In the genomic region with DNA sequence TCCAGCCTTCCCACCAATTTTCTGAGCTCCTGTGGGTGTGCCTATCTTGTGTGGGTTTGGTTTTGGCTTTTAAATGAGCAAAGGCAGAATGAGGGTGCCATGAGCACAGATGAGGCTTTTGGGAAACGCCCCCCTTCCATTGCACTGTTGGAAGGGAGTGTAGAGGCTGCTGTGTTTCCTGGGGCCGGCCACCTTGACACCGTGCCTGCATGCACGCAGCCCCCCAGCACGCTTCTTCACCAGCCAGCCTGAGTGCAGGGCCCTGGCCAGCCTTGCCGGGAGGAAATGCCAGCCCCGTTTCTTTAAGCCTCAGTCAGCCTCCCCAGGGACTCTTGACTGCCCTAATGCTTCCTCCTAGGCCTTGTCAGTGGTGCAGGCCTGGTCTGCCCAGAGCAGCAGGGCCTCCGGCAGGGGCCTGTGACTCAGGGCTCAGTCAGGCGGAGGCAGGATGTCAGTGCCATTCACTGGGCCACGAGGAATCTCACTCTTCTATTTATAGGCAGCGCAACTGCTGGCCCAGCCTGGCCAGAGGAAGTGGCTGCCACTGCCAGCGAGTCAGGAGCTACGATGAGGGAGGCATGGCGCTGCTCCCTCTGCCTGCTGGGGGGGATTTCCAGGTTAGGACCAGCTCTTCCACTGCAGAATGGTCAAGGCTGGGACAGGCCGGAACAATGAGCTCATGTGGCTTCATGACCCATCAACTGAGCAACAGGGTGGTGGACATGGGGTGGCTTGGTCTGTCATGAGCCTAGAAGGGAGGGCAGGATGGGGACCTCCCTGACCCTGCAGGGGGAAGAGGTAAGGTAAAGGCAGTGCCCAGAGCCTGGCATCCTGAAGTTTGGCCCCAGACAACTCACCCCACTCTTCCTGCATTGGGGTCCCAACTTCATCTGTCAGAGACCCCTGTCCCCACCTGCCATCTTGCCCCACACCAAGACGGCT, we compare ENCODE assay signal across 1 cellular context.
TF ChIP-seq lines count a peak whose summit lies in the region.

No MANE protein-coding gene starts in this region.

TF ChIP-seq in A549, 52 proteins besides CTCF, POLR2A, EP300 and RAD21 (continued from another document):
- TF ChIP-seq, protein P1, sequence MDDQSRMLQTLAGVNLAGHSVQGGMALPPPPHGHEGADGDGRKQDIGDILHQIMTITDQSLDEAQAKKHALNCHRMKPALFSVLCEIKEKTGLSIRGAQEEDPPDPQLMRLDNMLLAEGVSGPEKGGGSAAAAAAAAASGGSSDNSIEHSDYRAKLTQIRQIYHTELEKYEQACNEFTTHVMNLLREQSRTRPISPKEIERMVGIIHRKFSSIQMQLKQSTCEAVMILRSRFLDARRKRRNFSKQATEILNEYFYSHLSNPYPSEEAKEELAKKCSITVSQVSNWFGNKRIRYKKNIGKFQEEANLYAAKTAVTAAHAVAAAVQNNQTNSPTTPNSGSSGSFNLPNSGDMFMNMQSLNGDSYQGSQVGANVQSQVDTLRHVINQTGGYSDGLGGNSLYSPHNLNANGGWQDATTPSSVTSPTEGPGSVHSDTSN (IDR thresholded peaks at IDR 0.05) = 0 out of 2 replicates have a peak, but pooled peaks have one; percentile 56
- TF ChIP-seq HOXB5 (CRISPR knock-in tag; IDR thresholded peaks at IDR 0.05) = peak; percentile 35; the same call in 1 of the 2 replicates
- TF ChIP-seq, protein P2, sequence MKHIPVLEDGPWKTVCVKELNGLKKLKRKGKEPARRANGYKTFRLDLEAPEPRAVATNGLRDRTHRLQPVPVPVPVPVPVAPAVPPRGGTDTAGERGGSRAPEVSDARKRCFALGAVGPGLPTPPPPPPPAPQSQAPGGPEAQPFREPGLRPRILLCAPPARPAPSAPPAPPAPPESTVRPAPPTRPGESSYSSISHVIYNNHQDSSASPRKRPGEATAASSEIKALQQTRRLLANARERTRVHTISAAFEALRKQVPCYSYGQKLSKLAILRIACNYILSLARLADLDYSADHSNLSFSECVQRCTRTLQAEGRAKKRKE (CRISPR knock-in tag; IDR thresholded peaks at IDR 0.05; ENCODE audit: low read depth) = peak; percentile 77; the same call in 1 of the 2 replicates
TF ChIP-seq in A549: peak in this region for 8.
